In the genomic region with DNA sequence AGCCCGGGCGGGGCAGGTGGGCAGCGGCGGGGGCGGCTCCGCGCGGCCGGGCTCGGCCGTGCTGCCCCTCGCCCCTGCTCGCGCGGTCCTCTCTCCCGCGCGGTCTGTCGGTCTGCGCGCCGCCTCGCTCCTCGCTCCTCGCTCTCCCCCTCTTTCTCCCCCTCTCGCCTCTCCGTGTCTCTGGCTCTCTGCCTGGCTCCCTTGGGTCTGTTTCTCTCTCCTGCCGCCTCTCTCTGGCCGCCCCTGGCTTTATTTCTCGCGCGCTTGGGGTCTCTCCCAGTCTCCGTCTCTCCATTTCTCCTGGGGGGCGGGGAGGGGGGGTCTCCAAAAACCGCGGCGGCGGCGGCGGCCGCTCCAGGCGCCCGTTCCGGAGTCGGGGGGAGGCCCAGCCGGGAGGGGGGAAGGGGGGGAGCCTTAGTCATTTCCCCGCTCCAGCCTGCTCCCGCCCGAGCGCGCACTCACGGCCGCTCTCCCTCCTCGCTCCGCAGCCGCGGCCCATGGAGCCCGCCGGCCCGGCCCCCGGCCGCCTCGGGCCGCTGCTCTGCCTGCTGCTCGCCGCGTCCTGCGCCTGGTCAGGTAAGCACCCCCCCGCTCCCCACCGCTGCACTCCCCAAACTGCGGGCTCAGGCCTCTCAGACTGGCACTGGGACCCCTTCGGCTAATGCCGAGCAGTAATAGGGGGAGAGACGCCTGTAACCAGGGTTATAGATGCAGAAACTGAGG, we compare ENCODE assay signal across 8 cellular contexts.
DNase-seq lines count a peak whose midpoint lies in the region; ATAC-seq and TF ChIP-seq lines count a peak whose summit lies in the region.

A gene (plus strand): TSS at position 457 of the 723 bp plus-strand sequence. CDS start 41 bp downstream, at position 498.

- H3K4me3 Mint-ChIP-seq in central memory CD8-positive, alpha-beta T cell = peak within 1 kb of the TSS; percentile 68

- no peak for ATAC-seq in central memory CD8-positive, alpha-beta T cell (replicated peaks; ENCODE audit: extremely low read depth, poor library complexity, severe bottlenecking)
- ATAC-seq in HG02623 (IDR thresholded peaks at IDR 0.05; ENCODE audit: unreplicated experiment) (no peak), HG02840 (IDR thresholded peaks at IDR 0.05; ENCODE audit: low FRiP score, unreplicated experiment) (no peak)

- H3K27ac ChIP-seq in iPS-20b (ENCODE audit: low read length) = no peak within 1 kb of the TSS

- DNase-seq in AG08395 (ENCODE audit: low spot score) (peak; percentile 92), GM12865 (ENCODE audit: low read depth) (no peak), NOMO-1 treated with DMSO at 0.1 percent for 48 hours (lab: John Stamatoyannopoulos, UW; ENCODE audit: unreplicated experiment) (peak; percentile 44), retinal pigment epithelial cell (ENCODE audit: low read depth) (peak; percentile 21)
- DNase-seq in central memory CD8-positive, alpha-beta T cell (ENCODE audit: low spot score in 2 of 2) = no peak

- H3K36me3 Mint-ChIP-seq in central memory CD8-positive, alpha-beta T cell (ENCODE audit: insufficient read depth) = peaks cover 2% of the 10 kb centered on the region

- peaks cover 15% of the 10 kb centered on the region; the same call in 1 of the 2 replicates for H3K4me1 ChIP-seq in iPS-20b (ENCODE audit: insufficient read depth, low read length)

- H3K27me3 ChIP-seq in iPS-20b (ENCODE audit: insufficient read depth, low read length) = peaks cover 43% of the 10 kb centered on the region

- peaks cover 5% of the 10 kb centered on the region for H3K4me1 Mint-ChIP-seq in central memory CD8-positive, alpha-beta T cell

- H3K4me3 ChIP-seq in GM12865 (ENCODE audit: low read depth, low read length) (peak within 1 kb of the TSS; percentile 41), iPS-20b (ENCODE audit: low read length) (peak within 1 kb of the TSS; percentile 66), retinal pigment epithelial cell (ENCODE audit: low read length) (peak within 1 kb of the TSS; percentile 75)

- H3K27ac Mint-ChIP-seq in central memory CD8-positive, alpha-beta T cell (ENCODE audit: low read depth) = no peak within 1 kb of the TSS

- no peaks in the 10 kb centered on the region for H3K36me3 ChIP-seq in iPS-20b (ENCODE audit: insufficient read depth, low read depth, low read length)

- no peaks in the 10 kb centered on the region for H3K9me3 Mint-ChIP-seq in central memory CD8-positive, alpha-beta T cell

- TF ChIP-seq CTCF in GM12865 (IDR thresholded peaks at IDR 0.05; ENCODE audit: insufficient read depth, low read depth, low read length, missing control alignments) = no peak
- TF ChIP-seq CTCF in retinal pigment epithelial cell (conservative IDR thresholded peaks at IDR 0.05; ENCODE audit: low read depth, low read length) = no peak

- no peaks in the 10 kb centered on the region for H3K9me3 ChIP-seq in iPS-20b (ENCODE audit: insufficient read depth, low read depth, low read length)

- peak within 1 kb of the TSS; percentile 30; the same call in 1 of the 2 replicates for H3K9ac ChIP-seq in iPS-20b (ENCODE audit: low read depth, low read length)

- H3K27me3 Mint-ChIP-seq in central memory CD8-positive, alpha-beta T cell = peaks cover 90% of the 10 kb centered on the region

Comparison
In these comparisons a context has a peak if more than half of its experiments do, and no peak if none do; other contexts are left out.
1. DNase-seq: peak in AG08395 (single experiment), NOMO-1 treated with DMSO at 0.1 percent for 48 hours (single experiment) and retinal pigment epithelial cell (single experiment); none in GM12865 (single experiment) and central memory CD8-positive, alpha-beta T cell (0 of 2).
2. Peak in every context shown above with its lines, with median percentiles within 50 percentile points of each other: H3K4me3 ChIP-seq.